2 cellular contexts compared by ENCODE assay signal in the genomic region with DNA sequence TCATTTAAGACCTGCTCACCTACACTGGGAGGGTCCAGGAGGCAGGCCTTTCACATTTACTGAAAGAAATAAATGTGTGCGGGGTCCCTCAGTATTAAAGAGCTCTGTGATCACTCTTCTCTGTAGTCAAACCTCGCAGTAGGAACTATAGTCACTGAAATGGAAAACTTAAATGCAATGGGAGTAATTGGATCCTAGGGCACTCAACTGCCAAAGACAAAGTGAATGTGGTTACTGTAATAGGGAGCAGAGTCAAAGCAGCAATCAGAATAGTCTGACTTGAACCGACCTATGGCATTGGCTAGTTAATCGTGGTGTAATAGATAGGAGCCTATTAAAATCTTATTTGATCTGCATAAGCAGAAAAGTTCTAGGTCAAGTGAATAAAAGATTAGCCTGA.
TF ChIP-seq lines count a peak whose summit lies in the region.

No MANE protein-coding gene starts in this region.

TF ChIP-seq in Ishikawa, 13 proteins besides CTCF, POLR2A, EP300 and RAD21 (continued from another document):
- TF ChIP-seq, protein P1, sequence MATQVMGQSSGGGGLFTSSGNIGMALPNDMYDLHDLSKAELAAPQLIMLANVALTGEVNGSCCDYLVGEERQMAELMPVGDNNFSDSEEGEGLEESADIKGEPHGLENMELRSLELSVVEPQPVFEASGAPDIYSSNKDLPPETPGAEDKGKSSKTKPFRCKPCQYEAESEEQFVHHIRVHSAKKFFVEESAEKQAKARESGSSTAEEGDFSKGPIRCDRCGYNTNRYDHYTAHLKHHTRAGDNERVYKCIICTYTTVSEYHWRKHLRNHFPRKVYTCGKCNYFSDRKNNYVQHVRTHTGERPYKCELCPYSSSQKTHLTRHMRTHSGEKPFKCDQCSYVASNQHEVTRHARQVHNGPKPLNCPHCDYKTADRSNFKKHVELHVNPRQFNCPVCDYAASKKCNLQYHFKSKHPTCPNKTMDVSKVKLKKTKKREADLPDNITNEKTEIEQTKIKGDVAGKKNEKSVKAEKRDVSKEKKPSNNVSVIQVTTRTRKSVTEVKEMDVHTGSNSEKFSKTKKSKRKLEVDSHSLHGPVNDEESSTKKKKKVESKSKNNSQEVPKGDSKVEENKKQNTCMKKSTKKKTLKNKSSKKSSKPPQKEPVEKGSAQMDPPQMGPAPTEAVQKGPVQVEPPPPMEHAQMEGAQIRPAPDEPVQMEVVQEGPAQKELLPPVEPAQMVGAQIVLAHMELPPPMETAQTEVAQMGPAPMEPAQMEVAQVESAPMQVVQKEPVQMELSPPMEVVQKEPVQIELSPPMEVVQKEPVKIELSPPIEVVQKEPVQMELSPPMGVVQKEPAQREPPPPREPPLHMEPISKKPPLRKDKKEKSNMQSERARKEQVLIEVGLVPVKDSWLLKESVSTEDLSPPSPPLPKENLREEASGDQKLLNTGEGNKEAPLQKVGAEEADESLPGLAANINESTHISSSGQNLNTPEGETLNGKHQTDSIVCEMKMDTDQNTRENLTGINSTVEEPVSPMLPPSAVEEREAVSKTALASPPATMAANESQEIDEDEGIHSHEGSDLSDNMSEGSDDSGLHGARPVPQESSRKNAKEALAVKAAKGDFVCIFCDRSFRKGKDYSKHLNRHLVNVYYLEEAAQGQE (IDR thresholded peaks at IDR 0.05; ENCODE audit: low read depth) = no peak
TF ChIP-seq in Ishikawa: peak in this region for 3.

TF ChIP-seq in K562, 482 proteins besides CTCF, POLR2A, EP300 and RAD21 (continued from another document):
- TF ChIP-seq CREB1 (IDR thresholded peaks at IDR 0.05) (no peak), CREB1 (CRISPR knock-in tag; IDR thresholded peaks at IDR 0.05) (no peak), RNF2 (IDR thresholded peaks at IDR 0.05) (no peak), MAFG (tag; conservative IDR thresholded peaks at IDR 0.05) (no peak)
- TF ChIP-seq, protein P2, sequence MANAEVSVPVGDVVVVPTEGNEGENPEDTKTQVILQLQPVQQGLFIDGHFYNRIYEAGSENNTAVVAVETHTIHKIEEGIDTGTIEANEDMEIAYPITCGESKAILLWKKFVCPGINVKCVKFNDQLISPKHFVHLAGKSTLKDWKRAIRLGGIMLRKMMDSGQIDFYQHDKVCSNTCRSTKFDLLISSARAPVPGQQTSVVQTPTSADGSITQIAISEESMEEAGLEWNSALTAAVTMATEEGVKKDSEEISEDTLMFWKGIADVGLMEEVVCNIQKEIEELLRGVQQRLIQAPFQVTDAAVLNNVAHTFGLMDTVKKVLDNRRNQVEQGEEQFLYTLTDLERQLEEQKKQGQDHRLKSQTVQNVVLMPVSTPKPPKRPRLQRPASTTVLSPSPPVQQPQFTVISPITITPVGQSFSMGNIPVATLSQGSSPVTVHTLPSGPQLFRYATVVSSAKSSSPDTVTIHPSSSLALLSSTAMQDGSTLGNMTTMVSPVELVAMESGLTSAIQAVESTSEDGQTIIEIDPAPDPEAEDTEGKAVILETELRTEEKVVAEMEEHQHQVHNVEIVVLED (CRISPR knock-in tag; IDR thresholded peaks at IDR 0.05) = no peak
